8 cellular contexts compared by ENCODE assay signal in genomic region chr11:67353317-67354313, GRCh38. TPM values are rescaled to one million over a fixed set of nuclear protein-coding genes. Genes with fewer than 3 reads are reported as not detected.
DNase-seq lines count a peak whose midpoint lies in the region; ATAC-seq and TF ChIP-seq lines count a peak whose summit lies in the region.

Gene POLD4 (minus strand): TSS chr11:67353546. CDS start chr11:67353399, 147 bp downstream.

- no peak for TF ChIP-seq RAD21 in Ishikawa (IDR thresholded peaks at IDR 0.05; ENCODE audit: low read depth)

- ATAC-seq in GM21619 (IDR thresholded peaks at IDR 0.05; ENCODE audit: unreplicated experiment) = peak; percentile 63

- DNase-seq in DMS153 (lab: John Stamatoyannopoulos, UW) (peak; percentile 88), OCI-M2 (lab: John Stamatoyannopoulos, UW; ENCODE audit: unreplicated experiment) (peak; percentile 86), activated T-cell treated with anti-CD3 and anti-CD28 coated beads for 4 hours (peak; percentile 95), epithelial cell of prostate (ENCODE audit: low read depth, low spot score) (no peak), mucosa of gallbladder (ENCODE audit: low spot score) (peak; percentile 98)
- DNase-seq in stimulated activated CD8-positive, alpha-beta memory T cell treated with anti-CD3 and anti-CD28 coated beads, Interleukin-4, amount 100 ng/mL, for 24 hours (ENCODE audit: low read depth) = peak; percentile 95

- peak within 1 kb of the TSS; percentile 99 for H3K27ac ChIP-seq in epithelial cell of prostate

- peak; percentile 8; the same call in 1 of the 2 replicates for TF ChIP-seq EP300 in Ishikawa (IDR thresholded peaks at IDR 0.05; ENCODE audit: borderline replicate concordance)

TF ChIP-seq in Ishikawa, 13 proteins besides CTCF, POLR2A, EP300 and RAD21:
- TF ChIP-seq YY1 (IDR thresholded peaks at IDR 0.05; ENCODE audit: low read depth) (peak; percentile 65), TEAD4 (IDR thresholded peaks at IDR 0.05) (no peak), MAX (IDR thresholded peaks at IDR 0.05) (peak; percentile 44; the same call in 1 of the 2 replicates), FOXM1 (IDR thresholded peaks at IDR 0.05; ENCODE audit: borderline replicate concordance, low read depth) (no peak), USF1 (IDR thresholded peaks at IDR 0.05) (no peak), TAF1 (IDR thresholded peaks at IDR 0.05; ENCODE audit: low read depth) (peak; percentile 56; the same call in 1 of the 2 replicates), EGR1 (IDR thresholded peaks at IDR 0.05) (no peak), CEBPB (IDR thresholded peaks at IDR 0.05) (no peak), ZBTB7A (IDR thresholded peaks at IDR 0.05; ENCODE audit: low read depth) (peak; percentile 4; the same call in 1 of the 2 replicates), CREB1 (IDR thresholded peaks at IDR 0.05; ENCODE audit: low read depth) (peak; percentile 16; the same call in 1 of the 2 replicates), TCF12 (IDR thresholded peaks at IDR 0.05; ENCODE audit: low read depth) (no peak), NFIC (IDR thresholded peaks at IDR 0.05) (0 out of 2 replicates have a peak, but pooled peaks have one; percentile 26)
- TF ChIP-seq, protein P1, sequence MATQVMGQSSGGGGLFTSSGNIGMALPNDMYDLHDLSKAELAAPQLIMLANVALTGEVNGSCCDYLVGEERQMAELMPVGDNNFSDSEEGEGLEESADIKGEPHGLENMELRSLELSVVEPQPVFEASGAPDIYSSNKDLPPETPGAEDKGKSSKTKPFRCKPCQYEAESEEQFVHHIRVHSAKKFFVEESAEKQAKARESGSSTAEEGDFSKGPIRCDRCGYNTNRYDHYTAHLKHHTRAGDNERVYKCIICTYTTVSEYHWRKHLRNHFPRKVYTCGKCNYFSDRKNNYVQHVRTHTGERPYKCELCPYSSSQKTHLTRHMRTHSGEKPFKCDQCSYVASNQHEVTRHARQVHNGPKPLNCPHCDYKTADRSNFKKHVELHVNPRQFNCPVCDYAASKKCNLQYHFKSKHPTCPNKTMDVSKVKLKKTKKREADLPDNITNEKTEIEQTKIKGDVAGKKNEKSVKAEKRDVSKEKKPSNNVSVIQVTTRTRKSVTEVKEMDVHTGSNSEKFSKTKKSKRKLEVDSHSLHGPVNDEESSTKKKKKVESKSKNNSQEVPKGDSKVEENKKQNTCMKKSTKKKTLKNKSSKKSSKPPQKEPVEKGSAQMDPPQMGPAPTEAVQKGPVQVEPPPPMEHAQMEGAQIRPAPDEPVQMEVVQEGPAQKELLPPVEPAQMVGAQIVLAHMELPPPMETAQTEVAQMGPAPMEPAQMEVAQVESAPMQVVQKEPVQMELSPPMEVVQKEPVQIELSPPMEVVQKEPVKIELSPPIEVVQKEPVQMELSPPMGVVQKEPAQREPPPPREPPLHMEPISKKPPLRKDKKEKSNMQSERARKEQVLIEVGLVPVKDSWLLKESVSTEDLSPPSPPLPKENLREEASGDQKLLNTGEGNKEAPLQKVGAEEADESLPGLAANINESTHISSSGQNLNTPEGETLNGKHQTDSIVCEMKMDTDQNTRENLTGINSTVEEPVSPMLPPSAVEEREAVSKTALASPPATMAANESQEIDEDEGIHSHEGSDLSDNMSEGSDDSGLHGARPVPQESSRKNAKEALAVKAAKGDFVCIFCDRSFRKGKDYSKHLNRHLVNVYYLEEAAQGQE (IDR thresholded peaks at IDR 0.05; ENCODE audit: low read depth) = no peak
TF ChIP-seq in Ishikawa: peak in this region for 6.

RNA-seq across cellular contexts. Expression of gene POLD4, which starts in this region (rescaled TPM):
- total RNA-seq in mucosa of gallbladder = 87.5 TPM
